ENCODE assay signal across 26 cellular contexts in the genomic region with DNA sequence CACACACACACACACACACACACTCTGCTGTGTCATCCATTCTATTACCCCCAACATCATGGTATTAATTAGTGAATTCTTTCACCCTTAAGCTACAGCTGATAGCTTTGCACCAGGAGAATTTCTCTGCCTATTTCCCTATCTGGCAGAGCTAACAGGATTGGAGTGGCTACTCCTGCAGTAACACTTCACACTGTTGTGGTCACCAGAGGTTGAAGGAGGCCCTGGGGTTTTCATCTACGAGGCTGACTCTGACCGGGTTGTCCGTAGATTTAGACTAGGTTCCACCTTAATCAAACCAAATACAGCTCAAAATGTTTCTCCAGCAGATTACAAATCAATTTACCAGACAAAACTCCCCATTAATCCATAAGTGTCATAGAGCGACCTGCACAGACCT.
DNase-seq lines count a peak whose midpoint lies in the region; ATAC-seq and TF ChIP-seq lines count a peak whose summit lies in the region.
"Had no signal": no experiment of that assay in that cellular context is flagged by ENCODE, and none has a peak within 500 bp of the region (broad histone marks: within the 10 kb centered on the region; RNA-seq: fewer than 3 reads in every experiment).

No MANE protein-coding gene starts in this region.

- no peak overlapping the region for H3K56ac ChIP-seq in IMR-90 (ENCODE audit: extremely low read depth, insufficient read depth, low read length)

- dilution Hi-C loops in IMR-90 (cut with HindIII; ENCODE audit: low sequenced_read_pairs, unreplicated experiment) = no loop called here

- peaks cover 5% of the 10 kb centered on the region for H3K9me1 ChIP-seq in IMR-90 (ENCODE audit: insufficient read depth, low read length)

- H3K4me2 ChIP-seq in IMR-90 (ENCODE audit: low read depth, low read length) = no peak overlapping the region

- no peak overlapping the region for H3K14ac ChIP-seq in IMR-90 (replicated peaks; ENCODE audit: low read depth, low read length)

- DNase-seq in CD14-positive monocyte (ENCODE audit: low spot score) = no peak
- DNase-seq in IMR-90 = no peak
- DNase-seq in caudate nucleus (lab: John Stamatoyannopoulos, UW) = no peak
- DNase-seq in natural killer cell treated with Interleukin-12 subunit alpha and Interleukin-12 subunit beta and Interleukin-15 and Interleukin-18, amount 100 ng/mL, for 72 hours (ENCODE audit: low spot score) = no peak
- DNase-seq in activated CD4-positive, alpha-beta T cell treated with anti-CD3 and anti-CD28 coated beads for 1 hour = no peak
- no peak for DNase-seq in GM10248 (ENCODE audit: extremely low spot score)
- DNase-seq in body of pancreas = no peak
- no peak for DNase-seq in 8988T
- DNase-seq: activated CD4-positive, alpha-beta T cell treated with anti-CD3 and anti-CD28 coated beads, Interleukin-2, amount 10 ng/mL, durations not matched to agents 24 days and 14 days; activated CD8-positive, alpha-beta memory T cell treated with anti-CD3 and anti-CD28 coated beads, Interleukin-2, amount 50 U/mL, for 4 hours; activated naive CD8-positive, alpha-beta T cell treated with anti-CD3 and anti-CD28 coated beads, Interleukin-2, amount 10 ng/mL, durations not matched to agents 7 days and 5 days; CD4-positive, alpha-beta memory T cell; heart left ventricle; NCI-H1105; NCI-H2081; NCI-H82; OCI-M1; right lobe of liver; stimulated activated CD4-positive, alpha-beta T cell treated with anti-CD3 and anti-CD28 coated beads, Interleukin-12 subunit alpha, Interleukin-12 subunit beta, amount 100 ng/mL, for 4 hours; stimulated activated CD4-positive, alpha-beta T cell treated with anti-CD3 and anti-CD28 coated beads, Interleukin-4, amount 100 ng/mL, for 4 hours; stimulated activated naive CD8-positive, alpha-beta T cell treated with anti-CD3 and anti-CD28 coated beads, Interleukin-15, Interleukin-2, amounts not matched to agents 100 U/mL and 50 U/mL, for 24 hours had no signal

- peaks cover 0 to 2% (median 0%) of the 10 kb centered on the region in 7 donors for H3K9me3 Mint-ChIP-seq in CD14-positive monocyte
- H3K9me3 Mint-ChIP-seq in natural killer cell treated with Interleukin-12 subunit alpha and Interleukin-12 subunit beta and Interleukin-15 and Interleukin-18, amount 100 ng/mL, for 72 hours = no peaks in the 10 kb centered on the region
- H3K9me3 Mint-ChIP-seq: activated CD4-positive, alpha-beta T cell treated with anti-CD3 and anti-CD28 coated beads, Interleukin-2, amount 10 ng/mL, durations not matched to agents 24 days and 14 days; activated naive CD8-positive, alpha-beta T cell treated with anti-CD3 and anti-CD28 coated beads, Interleukin-2, amount 10 ng/mL, durations not matched to agents 7 days and 5 days; CD4-positive, alpha-beta memory T cell; mesothelial cell of epicardium; neural crest cell; T-helper 2 cell treated with Interferon-gamma antibody and Interleukin-4, amounts not matched to agents 5 μg/mL and 100 μg/mL, for 36 hours had no signal

- H3K36me3 ChIP-seq in IMR-90 (ENCODE audit: control insufficient read depth, insufficient read depth, low read length) = no peaks in the 10 kb centered on the region
- H3K36me3 ChIP-seq in body of pancreas (replicated peaks in 1 of 2; ENCODE audit: insufficient read depth in 1 of 2, low read depth in 2 of 2) = no peaks in the 10 kb centered on the region
- H3K36me3 ChIP-seq: HAP-1, heart left ventricle, right lobe of liver had no signal

- H3K36me3 Mint-ChIP-seq in CD14-positive monocyte = peaks cover 0 to 3% of the 10 kb centered on the region in 2 donors
- H3K36me3 Mint-ChIP-seq in natural killer cell treated with Interleukin-12 subunit alpha and Interleukin-12 subunit beta and Interleukin-15 and Interleukin-18, amount 100 ng/mL, for 72 hours = no peaks in the 10 kb centered on the region
- H3K36me3 Mint-ChIP-seq: mesothelial cell of epicardium had no signal

- no peak overlapping the region for H2BK15ac ChIP-seq in IMR-90 (ENCODE audit: low read depth, low read length)

- no peak overlapping the region for H4K8ac ChIP-seq in IMR-90 (ENCODE audit: low read depth in 2 of 2, low read length in 2 of 2)

- TF ChIP-seq RAD21 in IMR-90 (IDR thresholded peaks at IDR 0.05; ENCODE audit: low read length) = no peak

- H2AFZ ChIP-seq in IMR-90 (replicated peaks; ENCODE audit: low read length, poor library complexity) = no peak overlapping the region

- H3K27ac Mint-ChIP-seq in CD14-positive monocyte = peak overlapping the region in 6 of 7 donors; percentile 1 to 95 (median 16)
- H3K27ac Mint-ChIP-seq in natural killer cell treated with Interleukin-12 subunit alpha and Interleukin-12 subunit beta and Interleukin-15 and Interleukin-18, amount 100 ng/mL, for 72 hours = peak overlapping the region; percentile 91 to 95
- H3K27ac Mint-ChIP-seq: activated naive CD8-positive, alpha-beta T cell treated with anti-CD3 and anti-CD28 coated beads, Interleukin-2, amount 10 ng/mL, durations not matched to agents 7 days and 5 days; mesothelial cell of epicardium; T-helper 2 cell treated with Interferon-gamma antibody and Interleukin-4, amounts not matched to agents 5 μg/mL and 100 μg/mL, for 36 hours had no signal

- intact Hi-C loops in CD14-positive monocyte (cut with micrococcal nuclease) = loop anchor here in 1 of 2 donors (10.0 kb wide), 1 partner anchor 280 kb away; no protein-coding TSS in a partner anchor
- intact Hi-C loops in IMR-90 (cut with micrococcal nuclease) = no loop called here
- intact Hi-C loops in body of pancreas (cut with DNase I) = no loop called here

- WGBS in IMR-90 (ENCODE audit: extremely low coverage in 2 of 2, insufficient read length in 1 of 2), 2 experiments = no CpG with 5 or more reads among the region's 4 CpGs
- 66 to 75% methylated on average over 4 of the region's 4 CpGs for WGBS in body of pancreas, 2 donors

- ATAC-seq in IMR-90 (ENCODE audit: low read depth) = no peak
- no peak for ATAC-seq in natural killer cell treated with Interleukin-12 subunit alpha and Interleukin-12 subunit beta and Interleukin-15 and Interleukin-18, amount 100 ng/mL, for 72 hours
- no peak for ATAC-seq in body of pancreas
- ATAC-seq: heart left ventricle; right lobe of liver; Right ventricle myocardium inferior; stimulated activated naive CD8-positive, alpha-beta T cell treated with anti-CD3 and anti-CD28 coated beads, Interleukin-15, Interleukin-2, amounts not matched to agents 100 U/mL and 50 U/mL, for 24 hours had no signal

- POLR2A ChIA-PET in IMR-90 (lab: Charles Lee; ENCODE audit: unreplicated experiment) (no interaction called here), GM10248 (lab: Yijun Ruan, JAX) (no interaction called here)

- H4K91ac ChIP-seq in IMR-90 (ENCODE audit: insufficient read depth, low read depth, low read length) = no peak overlapping the region

- no peak overlapping the region for H2BK120ac ChIP-seq in IMR-90 (ENCODE audit: low read depth, low read length)

- H3K23ac ChIP-seq in IMR-90 (ENCODE audit: low read depth, low read length) = no peak overlapping the region

- no peak overlapping the region for H3K9ac ChIP-seq in IMR-90 (ENCODE audit: low read depth, low read length)

- H3K9me3 ChIP-seq in IMR-90 (ENCODE audit: control insufficient read depth, insufficient read depth, low read length) (no peaks in the 10 kb centered on the region), body of pancreas (no peaks in the 10 kb centered on the region)
- H3K9me3 ChIP-seq: HAP-1, heart left ventricle, right lobe of liver had no signal

- no peaks in the 10 kb centered on the region for H4K20me1 ChIP-seq in IMR-90 (ENCODE audit: insufficient read depth, low read length)

- TF ChIP-seq CTCF in CD14-positive monocyte (IDR thresholded peaks at IDR 0.05) = no peak
- no peak for TF ChIP-seq CTCF in IMR-90 (conservative IDR thresholded peaks at IDR 0.05; ENCODE audit: low read depth, low read length)
- no peak for TF ChIP-seq CTCF in GM10248 (IDR thresholded peaks at IDR 0.05; ENCODE audit: control extremely low read depth, extremely low read depth, low read depth, missing control alignments)
- no peak for TF ChIP-seq CTCF in body of pancreas (IDR thresholded peaks at IDR 0.05)

- no peaks in the 10 kb centered on the region for H3K27me3 ChIP-seq in IMR-90 (ENCODE audit: control insufficient read depth, insufficient read depth, low read length)
- no peaks in the 10 kb centered on the region for H3K27me3 ChIP-seq in body of pancreas
- H3K27me3 ChIP-seq: heart left ventricle, right lobe of liver had no signal

- no TSS peak for BruUV-seq in IMR-90 (replicated peaks; lab: Mats Ljungman, UMichigan)

- H3K79me1 ChIP-seq in IMR-90 (ENCODE audit: low read depth in 1 of 2, low read length in 2 of 2) = no peaks in the 10 kb centered on the region

- no peak overlapping the region for H4K5ac ChIP-seq in IMR-90 (ENCODE audit: low read depth, low read length)

- in situ Hi-C loops in IMR-90 (cut with MboI; ENCODE audit: low sequenced_read_pairs) = loop anchor here (5.0 kb wide), 1 partner anchor 143 kb away; no protein-coding TSS in a partner anchor

- CTCF ChIA-PET in IMR-90 (lab: Yijun Ruan, JAX) = interaction anchor here (0.6 to 1.1 kb wide), 2 partner anchors 117 to 149 kb away, joined by 3 to 4 read pairs; no protein-coding TSS in a partner anchor
- CTCF ChIA-PET in GM10248 (lab: Yijun Ruan, JAX) = interaction anchor here (0.7 to 7.3 kb wide), 5 partner anchors 13 to 149 kb away, joined by 3 to 67 read pairs (median 14); a partner anchor contains a TSS

- no peaks in the 10 kb centered on the region for H3K27me3 Mint-ChIP-seq in CD14-positive monocyte (ENCODE audit: low read depth in 3 of 3)
- H3K27me3 Mint-ChIP-seq in natural killer cell treated with Interleukin-12 subunit alpha and Interleukin-12 subunit beta and Interleukin-15 and Interleukin-18, amount 100 ng/mL, for 72 hours = no peaks in the 10 kb centered on the region
- H3K27me3 Mint-ChIP-seq: activated CD4-positive, alpha-beta T cell treated with anti-CD3 and anti-CD28 coated beads, Interleukin-2, amount 10 ng/mL, durations not matched to agents 24 days and 14 days; activated naive CD8-positive, alpha-beta T cell treated with anti-CD3 and anti-CD28 coated beads, Interleukin-2, amount 10 ng/mL, durations not matched to agents 7 days and 5 days; CD4-positive, alpha-beta memory T cell had no signal

- H3K4me3 Mint-ChIP-seq in CD14-positive monocyte = no peak overlapping the region
- H3K4me3 Mint-ChIP-seq in natural killer cell treated with Interleukin-12 subunit alpha and Interleukin-12 subunit beta and Interleukin-15 and Interleukin-18, amount 100 ng/mL, for 72 hours = peak overlapping the region; percentile 58
- H3K4me3 Mint-ChIP-seq: activated CD4-positive, alpha-beta T cell treated with anti-CD3 and anti-CD28 coated beads, Interleukin-2, amount 10 ng/mL, durations not matched to agents 24 days and 14 days; activated naive CD8-positive, alpha-beta T cell treated with anti-CD3 and anti-CD28 coated beads, Interleukin-2, amount 10 ng/mL, durations not matched to agents 7 days and 5 days; CD4-positive, alpha-beta memory T cell; mesothelial cell of epicardium; neural crest cell; T-helper 2 cell treated with Interferon-gamma antibody and Interleukin-4, amounts not matched to agents 5 μg/mL and 100 μg/mL, for 36 hours had no signal

- 0 out of 2 replicates have a peak overlapping the region, but pooled peaks have one; percentile 30 for H2AK5ac ChIP-seq in IMR-90 (ENCODE audit: low read depth, low read length)

- H3K18ac ChIP-seq in IMR-90 (ENCODE audit: low read depth, low read length) = no peak overlapping the region

- no peak overlapping the region for H3K27ac ChIP-seq in IMR-90 (ENCODE audit: insufficient read depth, low read length)
- peak overlapping the region; percentile 24 for H3K27ac ChIP-seq in caudate nucleus (ENCODE audit: low read depth, low read length)
- no peak overlapping the region for H3K27ac ChIP-seq in body of pancreas
- H3K27ac ChIP-seq: right lobe of liver had no signal

- H3K4ac ChIP-seq in IMR-90 (ENCODE audit: low read depth, low read length) = no peak overlapping the region

- no peak overlapping the region for H3K4me3 ChIP-seq in IMR-90 (ENCODE audit: insufficient read depth, low read depth, low read length)
- H3K4me3 ChIP-seq in body of pancreas = no peak overlapping the region
- H3K4me3 ChIP-seq: HAP-1, heart left ventricle, right lobe of liver had no signal

- H3K4me1 ChIP-seq in IMR-90 (ENCODE audit: control insufficient read depth, insufficient read depth, low read length) (peaks cover 7% of the 10 kb centered on the region), body of pancreas (peaks cover 20% of the 10 kb centered on the region)
- H3K4me1 ChIP-seq: HAP-1 had no signal

- H2BK5ac ChIP-seq in IMR-90 (ENCODE audit: low read depth, low read length, poor library complexity, severe bottlenecking) = no peak overlapping the region

- H2BK20ac ChIP-seq in IMR-90 (ENCODE audit: low read depth, low read length) = no peak overlapping the region

- H3K4me1 Mint-ChIP-seq in CD14-positive monocyte = peaks cover 66% of the 10 kb centered on the region
- peaks cover 62 to 72% of the 10 kb centered on the region in 2 donors for H3K4me1 Mint-ChIP-seq in natural killer cell treated with Interleukin-12 subunit alpha and Interleukin-12 subunit beta and Interleukin-15 and Interleukin-18, amount 100 ng/mL, for 72 hours (ENCODE audit: low read depth in 2 of 2)
- H3K4me1 Mint-ChIP-seq: neural crest cell had no signal

- TF ChIP-seq POLR2A in IMR-90 (IDR thresholded peaks at IDR 0.05; ENCODE audit: low read depth, low read length) = no peak
- no peak for TF ChIP-seq POLR2A in body of pancreas (IDR thresholded peaks at IDR 0.05)

- no peak overlapping the region for H2AK9ac ChIP-seq in IMR-90 (replicated peaks; ENCODE audit: low read depth, low read length, poor library complexity)
